ENCODE assay signal across 9 cellular contexts in the genomic region with DNA sequence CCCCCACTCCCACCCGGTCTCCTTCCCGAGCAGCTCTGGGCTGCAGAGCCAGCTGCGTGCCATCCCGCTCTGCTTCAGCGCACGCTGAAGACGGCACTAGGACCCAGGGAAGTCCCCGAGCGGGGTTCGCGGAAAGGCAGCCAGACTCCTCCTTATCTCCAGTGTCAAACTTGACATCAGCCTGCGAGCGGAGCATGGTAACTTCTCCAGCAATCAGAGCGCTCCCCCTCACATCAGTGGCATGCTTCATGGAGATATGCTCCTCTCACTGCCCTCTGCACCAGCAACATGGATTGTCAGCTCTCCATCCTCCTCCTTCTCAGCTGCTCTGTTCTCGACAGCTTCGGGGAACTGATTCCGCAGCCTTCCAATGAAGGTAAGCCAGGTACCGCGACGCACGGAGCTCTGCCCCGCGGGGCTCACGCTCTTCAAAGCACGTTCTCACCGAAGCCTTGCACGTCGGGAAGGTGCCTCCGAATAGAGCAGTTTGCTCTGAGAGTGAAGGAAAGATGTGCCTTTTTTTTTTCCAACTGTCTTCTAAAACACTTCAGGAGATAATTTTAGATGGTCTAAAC. TPM values are rescaled to one million over a fixed set of nuclear protein-coding genes. Genes with fewer than 3 reads are reported as not detected.
DNase-seq lines count a peak whose midpoint lies in the region; ATAC-seq and TF ChIP-seq lines count a peak whose summit lies in the region.
"Had no signal": no experiment of that assay in that cellular context is flagged by ENCODE, and none has a peak within 500 bp of the region (broad histone marks: within the 10 kb centered on the region; RNA-seq: fewer than 3 reads in every experiment).

A gene (plus strand): TSS at position 161 of the 575 bp plus-strand sequence. CDS start 128 bp downstream, at position 289.

- peak; percentile 71 for DNase-seq in NCI-H1105 (lab: John Stamatoyannopoulos, UW)
- peak; percentile 46 to 60 for DNase-seq in activated CD4-positive, alpha-beta T cell treated with anti-CD3 and anti-CD28 coated beads, Interleukin-2, amount 50 U/mL, for 48 hours
- DNase-seq in endothelial cell (ENCODE audit: low spot score), result peak; percentile 65
- peak; percentile 63 for DNase-seq in medulla oblongata (ENCODE audit: extremely low spot score)
- peak; percentile 60 for DNase-seq in stimulated activated CD8-positive, alpha-beta memory T cell treated with anti-CD3 and anti-CD28 coated beads, Interleukin-4, amount 100 ng/mL, for 48 hours
- no peak for DNase-seq in NCI-H2196 treated with DMSO at 0.1 percent for 48 hours (lab: John Stamatoyannopoulos, UW; ENCODE audit: unreplicated experiment)

- no peak within 1 kb of the TSS for H3K27ac Mint-ChIP-seq in endothelial cell (ENCODE audit: unreplicated experiment)

- H3K36me3 Mint-ChIP-seq in endothelial cell (ENCODE audit: low read depth, unreplicated experiment), result no peaks in the 10 kb centered on the region

- H3K4me3 Mint-ChIP-seq in endothelial cell (ENCODE audit: unreplicated experiment), result peak within 1 kb of the TSS; percentile 87

- TF ChIP-seq CTCF in endothelial cell (IDR thresholded peaks at IDR 0.05; ENCODE audit: unreplicated experiment), result no peak

- H3K9me3 Mint-ChIP-seq in endothelial cell (ENCODE audit: unreplicated experiment), result no peaks in the 10 kb centered on the region

- H3K27me3 Mint-ChIP-seq in endothelial cell (ENCODE audit: unreplicated experiment), result peaks cover 4% of the 10 kb centered on the region

- ATAC-seq in GM18499 (IDR thresholded peaks at IDR 0.05; ENCODE audit: insufficient read depth, unreplicated experiment) (peak; percentile 86), HG02623 (IDR thresholded peaks at IDR 0.05; ENCODE audit: unreplicated experiment) (peak; percentile 99)

- H3K4me1 Mint-ChIP-seq in endothelial cell (ENCODE audit: unreplicated experiment), result peaks cover 9% of the 10 kb centered on the region

RNA-seq across cellular contexts. Expression of the gene that starts here (rescaled TPM):
- not detected for total RNA-seq in endothelial cell (ENCODE audit: unreplicated experiment)
- total RNA-seq: mononuclear cell had no signal

Comparison
In these comparisons a context has a peak if more than half of its experiments do, and no peak if none do; other contexts are left out.
1. Peak in DNase-seq in endothelial cell; RNA of the gene not detected or under 1 TPM.